12 cellular contexts compared by ENCODE assay signal in the genomic region with DNA sequence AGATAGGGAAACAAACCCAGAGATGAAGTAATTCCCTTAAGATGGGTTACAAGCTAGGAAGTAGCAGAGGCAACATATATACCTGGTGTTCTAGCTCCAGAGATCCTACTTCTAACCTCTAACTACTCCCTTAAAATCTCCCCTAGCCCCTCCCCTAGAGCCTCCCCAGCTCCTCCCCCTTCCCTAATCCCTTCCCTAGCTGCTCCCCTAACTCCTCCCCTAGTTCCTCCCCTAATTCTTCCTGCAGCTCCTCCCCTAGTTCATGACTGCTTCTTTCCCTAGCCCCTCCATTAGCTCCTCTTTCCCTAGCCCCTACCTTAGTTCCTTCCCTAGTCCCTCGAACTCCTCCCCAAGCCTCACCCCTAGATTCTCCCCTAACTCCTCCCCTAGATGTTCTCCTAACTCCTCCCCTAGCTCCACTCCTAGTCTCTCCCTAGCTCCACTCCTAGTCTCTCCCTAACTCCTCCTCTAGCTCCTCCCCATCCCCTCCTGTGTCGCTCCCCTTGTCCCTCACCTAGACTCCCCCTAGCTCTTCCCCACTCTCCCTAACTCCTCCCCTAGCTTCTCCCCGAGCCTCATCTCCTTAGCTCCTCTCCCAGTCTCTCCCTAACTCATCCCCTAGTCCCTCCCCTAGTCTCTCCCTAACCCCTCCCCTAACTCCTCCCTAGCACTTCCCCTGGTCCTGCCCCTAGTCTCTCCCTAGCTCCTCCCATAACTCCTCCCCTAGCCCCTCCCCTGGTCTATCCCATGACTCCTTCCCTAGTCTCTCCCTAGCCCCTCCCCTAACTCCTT.
DNase-seq lines count a peak whose midpoint lies in the region; ATAC-seq and TF ChIP-seq lines count a peak whose summit lies in the region.
"Had no signal": no experiment of that assay in that cellular context is flagged by ENCODE, and none has a peak within 500 bp of the region (broad histone marks: within the 10 kb centered on the region; RNA-seq: fewer than 3 reads in every experiment).

No MANE protein-coding gene starts in this region.

- H3K9ac ChIP-seq in HUES6 (ENCODE audit: low read length) = no peak overlapping the region
- H3K9ac ChIP-seq: parathyroid adenoma had no signal

- H3K27me3 Mint-ChIP-seq in activated CD8-positive, alpha-beta T cell treated with anti-CD3 and anti-CD28 coated beads, Interleukin-2, amount 10 ng/mL, durations not matched to agents 7 days and 5 days (ENCODE audit: low read depth) = peaks cover 3% of the 10 kb centered on the region
- no peaks in the 10 kb centered on the region for H3K27me3 Mint-ChIP-seq in stimulated activated naive CD8-positive, alpha-beta T cell treated with anti-CD3 and anti-CD28 coated beads, Interleukin-15, amount 100 ng/mL, for 72 hours
- H3K27me3 Mint-ChIP-seq: CD8-positive, alpha-beta memory T cell had no signal

- H3K4me1 ChIP-seq in HUES6 (ENCODE audit: control insufficient read depth, insufficient read depth, low read length) (peaks cover 4% of the 10 kb centered on the region; the same call in 1 of the 2 replicates), stomach (no peaks in the 10 kb centered on the region)
- H3K4me1 ChIP-seq: parathyroid adenoma had no signal

- peak overlapping the region; percentile 34; the same call in 1 of the 2 replicates for H3K4me3 ChIP-seq in HUES6 (ENCODE audit: low read depth, low read length)
- H3K4me3 ChIP-seq in stomach = no peak overlapping the region
- H3K4me3 ChIP-seq: hepatocyte had no signal

- peaks cover 2% of the 10 kb centered on the region for H3K36me3 Mint-ChIP-seq in activated CD8-positive, alpha-beta T cell treated with anti-CD3 and anti-CD28 coated beads, Interleukin-2, amount 10 ng/mL, durations not matched to agents 7 days and 5 days (ENCODE audit: low read depth)

- H3K27me3 ChIP-seq in HUES6 (ENCODE audit: control insufficient read depth, insufficient read depth, low read length) (no peaks in the 10 kb centered on the region), stomach (no peaks in the 10 kb centered on the region)
- H3K27me3 ChIP-seq: hepatocyte had no signal

- TF ChIP-seq EP300 in stomach (IDR thresholded peaks at IDR 0.05) = no peak

- no peak for TF ChIP-seq CTCF in stomach (IDR thresholded peaks at IDR 0.05)

- no peak overlapping the region for H3K27ac Mint-ChIP-seq in activated CD8-positive, alpha-beta T cell treated with anti-CD3 and anti-CD28 coated beads, Interleukin-2, amount 10 ng/mL, durations not matched to agents 7 days and 5 days
- no peak overlapping the region for H3K27ac Mint-ChIP-seq in stimulated activated naive CD8-positive, alpha-beta T cell treated with anti-CD3 and anti-CD28 coated beads, Interleukin-15, amount 100 ng/mL, for 72 hours

- no peaks in the 10 kb centered on the region for H3K9me3 Mint-ChIP-seq in activated CD8-positive, alpha-beta T cell treated with anti-CD3 and anti-CD28 coated beads, Interleukin-2, amount 10 ng/mL, durations not matched to agents 7 days and 5 days (ENCODE audit: insufficient read depth)
- no peaks in the 10 kb centered on the region for H3K9me3 Mint-ChIP-seq in stimulated activated naive CD8-positive, alpha-beta T cell treated with anti-CD3 and anti-CD28 coated beads, Interleukin-15, amount 100 ng/mL, for 72 hours
- H3K9me3 Mint-ChIP-seq: CD8-positive, alpha-beta memory T cell had no signal

- H3K36me3 ChIP-seq in HUES6 (ENCODE audit: control insufficient read depth, insufficient read depth, low read length) (no peaks in the 10 kb centered on the region), stomach (no peaks in the 10 kb centered on the region)

- DNase-seq in stimulated activated CD4-positive, alpha-beta T cell treated with anti-CD3 and anti-CD28 coated beads, Interleukin-15, amount 100 ng/mL, for 24 hours = peak; percentile 44
- no peak for DNase-seq in stimulated activated CD4-positive, alpha-beta T cell treated with anti-CD3 and anti-CD28 coated beads, Interleukin-4, amount 100 ng/mL, for 24 hours
- no peak for DNase-seq in activated CD8-positive, alpha-beta T cell treated with anti-CD3 and anti-CD28 coated beads, Interleukin-2, amount 10 ng/mL, durations not matched to agents 7 days and 5 days
- no peak for DNase-seq in stimulated activated naive CD8-positive, alpha-beta T cell treated with anti-CD3 and anti-CD28 coated beads, Interleukin-15, amount 100 ng/mL, for 72 hours
- DNase-seq in NOMO-1 treated with dmso at 0.1 percent for 144 hours (lab: John Stamatoyannopoulos, UW; ENCODE audit: unreplicated experiment) (no peak), stomach (no peak), COR-L47 (lab: John Stamatoyannopoulos, UW) (no peak)
- DNase-seq: CD8-positive, alpha-beta memory T cell; T-helper 9 cell had no signal

- ATAC-seq in activated CD8-positive, alpha-beta T cell treated with anti-CD3 and anti-CD28 coated beads, Interleukin-2, amount 10 ng/mL, durations not matched to agents 7 days and 5 days = peak; percentile 73
- ATAC-seq in stimulated activated naive CD8-positive, alpha-beta T cell treated with anti-CD3 and anti-CD28 coated beads, Interleukin-15, amount 100 ng/mL, for 72 hours = peak; percentile 26

- H3K4me1 Mint-ChIP-seq in activated CD8-positive, alpha-beta T cell treated with anti-CD3 and anti-CD28 coated beads, Interleukin-2, amount 10 ng/mL, durations not matched to agents 7 days and 5 days (ENCODE audit: low read depth) = no peaks in the 10 kb centered on the region
- no peaks in the 10 kb centered on the region for H3K4me1 Mint-ChIP-seq in stimulated activated naive CD8-positive, alpha-beta T cell treated with anti-CD3 and anti-CD28 coated beads, Interleukin-15, amount 100 ng/mL, for 72 hours
- H3K4me1 Mint-ChIP-seq: CD8-positive, alpha-beta memory T cell had no signal

- WGBS in stomach, 5 donors = 75 to 85% (median 84%) methylated on average over 3 of the region's 3 CpGs

- no peak for TF ChIP-seq POLR2A in stomach (IDR thresholded peaks at IDR 0.05)

- no peak overlapping the region for H3K27ac ChIP-seq in HUES6 (ENCODE audit: low read depth, low read length)
- no peak overlapping the region for H3K27ac ChIP-seq in stomach
- H3K27ac ChIP-seq: hepatocyte, parathyroid adenoma had no signal

- no peaks in the 10 kb centered on the region for H3K9me3 ChIP-seq in HUES6 (ENCODE audit: control insufficient read depth, insufficient read depth, low read depth, low read length)
- H3K9me3 ChIP-seq in stomach = no peaks in the 10 kb centered on the region

- POLR2A ChIA-PET in activated CD8-positive, alpha-beta T cell treated with anti-CD3 and anti-CD28 coated beads, Interleukin-2, amount 10 ng/mL, durations not matched to agents 7 days and 5 days (lab: Charles Lee) = interaction anchor here (0.6 kb wide), 1 partner anchor 188 kb away, joined by 3 read pairs; no protein-coding TSS in a partner anchor

- CTCF ChIA-PET in activated CD8-positive, alpha-beta T cell treated with anti-CD3 and anti-CD28 coated beads, Interleukin-2, amount 10 ng/mL, durations not matched to agents 7 days and 5 days (lab: Charles Lee) = interaction anchor here (0.8 to 1.6 kb wide), 2 partner anchors 11 to 105 kb away, joined by 3 to 4 read pairs; no protein-coding TSS in a partner anchor

- intact Hi-C loops in stomach (cut with DNase I; ENCODE audit: low total_unique reads) = no loop called here

- no peak overlapping the region for H3K4me3 Mint-ChIP-seq in activated CD8-positive, alpha-beta T cell treated with anti-CD3 and anti-CD28 coated beads, Interleukin-2, amount 10 ng/mL, durations not matched to agents 7 days and 5 days
- H3K4me3 Mint-ChIP-seq in stimulated activated naive CD8-positive, alpha-beta T cell treated with anti-CD3 and anti-CD28 coated beads, Interleukin-15, amount 100 ng/mL, for 72 hours = no peak overlapping the region
- H3K4me3 Mint-ChIP-seq: CD8-positive, alpha-beta memory T cell had no signal
